Comparison of ENCODE assay signal across 1 cellular context in the genomic region with DNA sequence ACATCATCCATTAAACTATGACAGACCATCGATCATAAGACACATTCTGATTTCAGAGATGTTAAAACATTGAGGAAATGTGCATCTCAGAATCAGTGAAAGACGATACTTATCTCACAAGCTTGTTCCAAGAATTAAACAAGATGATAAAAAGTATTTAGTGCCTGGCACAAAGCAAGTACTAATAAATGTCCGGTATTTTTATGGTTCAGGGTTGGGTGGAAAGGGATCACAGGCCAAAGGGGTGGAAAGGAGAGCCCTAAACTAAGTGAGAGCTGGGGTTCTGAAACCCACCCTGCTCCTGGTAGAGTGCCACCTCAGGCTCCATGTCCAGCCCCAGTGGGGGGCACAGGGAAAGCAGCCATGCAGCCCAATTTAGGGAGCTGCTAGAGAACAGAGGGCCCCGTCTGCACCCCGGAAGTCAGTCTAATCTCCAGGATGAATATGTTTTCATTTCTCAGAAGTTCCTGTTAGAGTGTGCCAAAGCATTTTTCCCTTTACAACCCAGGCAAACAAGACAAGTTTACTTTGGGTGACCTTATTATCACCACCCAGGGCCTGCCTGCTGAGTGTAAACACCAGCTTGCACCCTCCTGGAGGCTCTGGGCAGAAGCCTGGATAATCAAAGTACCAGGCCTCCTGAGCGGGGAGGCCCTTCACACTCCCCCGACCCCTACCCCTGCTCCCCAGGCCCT.
A peak's percentile ranks its signal among the peaks of the same experiment; 100 is the strongest.
TF ChIP-seq lines count a peak whose summit lies in the region.

No MANE protein-coding gene starts in this region.

TF ChIP-seq in HepG2, 621 proteins besides CTCF, POLR2A, EP300 and RAD21 (continued from another document and continues in another):
- TF ChIP-seq ZNF446 (CRISPR knock-in tag; IDR thresholded peaks at IDR 0.05) = no peak
- TF ChIP-seq ZNF558 (CRISPR knock-in tag; IDR thresholded peaks at IDR 0.05; ENCODE audit: borderline replicate concordance) = no peak
- 0 out of 2 replicates have a peak, but pooled peaks have one; percentile 63 for TF ChIP-seq NFKBIZ (CRISPR knock-in tag; IDR thresholded peaks at IDR 0.05)
- TF ChIP-seq MZF1 (CRISPR knock-in tag; IDR thresholded peaks at IDR 0.05; ENCODE audit: borderline replicate concordance) = no peak
- no peak for TF ChIP-seq SRSF9 (IDR thresholded peaks at IDR 0.05; ENCODE audit: borderline replicate concordance, insufficient read depth, low read depth, low read length, poor library complexity, severe bottlenecking)
- TF ChIP-seq PAWR (CRISPR knock-in tag; IDR thresholded peaks at IDR 0.05; ENCODE audit: borderline replicate concordance) = no peak
- TF ChIP-seq ZNF451 (CRISPR knock-in tag; IDR thresholded peaks at IDR 0.05) = no peak
- no peak for TF ChIP-seq SP1 (IDR thresholded peaks at IDR 0.05)
- TF ChIP-seq SP1 (CRISPR knock-in tag; IDR thresholded peaks at IDR 0.05) = no peak
- TF ChIP-seq GLI4 (CRISPR knock-in tag; IDR thresholded peaks at IDR 0.05; ENCODE audit: borderline replicate concordance) = no peak
- TF ChIP-seq, protein P1, sequence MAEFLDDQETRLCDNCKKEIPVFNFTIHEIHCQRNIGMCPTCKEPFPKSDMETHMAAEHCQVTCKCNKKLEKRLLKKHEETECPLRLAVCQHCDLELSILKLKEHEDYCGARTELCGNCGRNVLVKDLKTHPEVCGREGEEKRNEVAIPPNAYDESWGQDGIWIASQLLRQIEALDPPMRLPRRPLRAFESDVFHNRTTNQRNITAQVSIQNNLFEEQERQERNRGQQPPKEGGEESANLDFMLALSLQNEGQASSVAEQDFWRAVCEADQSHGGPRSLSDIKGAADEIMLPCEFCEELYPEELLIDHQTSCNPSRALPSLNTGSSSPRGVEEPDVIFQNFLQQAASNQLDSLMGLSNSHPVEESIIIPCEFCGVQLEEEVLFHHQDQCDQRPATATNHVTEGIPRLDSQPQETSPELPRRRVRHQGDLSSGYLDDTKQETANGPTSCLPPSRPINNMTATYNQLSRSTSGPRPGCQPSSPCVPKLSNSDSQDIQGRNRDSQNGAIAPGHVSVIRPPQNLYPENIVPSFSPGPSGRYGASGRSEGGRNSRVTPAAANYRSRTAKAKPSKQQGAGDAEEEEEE (CRISPR knock-in tag; IDR thresholded peaks at IDR 0.05; ENCODE audit: borderline replicate concordance) = no peak
- TF ChIP-seq, protein P2, sequence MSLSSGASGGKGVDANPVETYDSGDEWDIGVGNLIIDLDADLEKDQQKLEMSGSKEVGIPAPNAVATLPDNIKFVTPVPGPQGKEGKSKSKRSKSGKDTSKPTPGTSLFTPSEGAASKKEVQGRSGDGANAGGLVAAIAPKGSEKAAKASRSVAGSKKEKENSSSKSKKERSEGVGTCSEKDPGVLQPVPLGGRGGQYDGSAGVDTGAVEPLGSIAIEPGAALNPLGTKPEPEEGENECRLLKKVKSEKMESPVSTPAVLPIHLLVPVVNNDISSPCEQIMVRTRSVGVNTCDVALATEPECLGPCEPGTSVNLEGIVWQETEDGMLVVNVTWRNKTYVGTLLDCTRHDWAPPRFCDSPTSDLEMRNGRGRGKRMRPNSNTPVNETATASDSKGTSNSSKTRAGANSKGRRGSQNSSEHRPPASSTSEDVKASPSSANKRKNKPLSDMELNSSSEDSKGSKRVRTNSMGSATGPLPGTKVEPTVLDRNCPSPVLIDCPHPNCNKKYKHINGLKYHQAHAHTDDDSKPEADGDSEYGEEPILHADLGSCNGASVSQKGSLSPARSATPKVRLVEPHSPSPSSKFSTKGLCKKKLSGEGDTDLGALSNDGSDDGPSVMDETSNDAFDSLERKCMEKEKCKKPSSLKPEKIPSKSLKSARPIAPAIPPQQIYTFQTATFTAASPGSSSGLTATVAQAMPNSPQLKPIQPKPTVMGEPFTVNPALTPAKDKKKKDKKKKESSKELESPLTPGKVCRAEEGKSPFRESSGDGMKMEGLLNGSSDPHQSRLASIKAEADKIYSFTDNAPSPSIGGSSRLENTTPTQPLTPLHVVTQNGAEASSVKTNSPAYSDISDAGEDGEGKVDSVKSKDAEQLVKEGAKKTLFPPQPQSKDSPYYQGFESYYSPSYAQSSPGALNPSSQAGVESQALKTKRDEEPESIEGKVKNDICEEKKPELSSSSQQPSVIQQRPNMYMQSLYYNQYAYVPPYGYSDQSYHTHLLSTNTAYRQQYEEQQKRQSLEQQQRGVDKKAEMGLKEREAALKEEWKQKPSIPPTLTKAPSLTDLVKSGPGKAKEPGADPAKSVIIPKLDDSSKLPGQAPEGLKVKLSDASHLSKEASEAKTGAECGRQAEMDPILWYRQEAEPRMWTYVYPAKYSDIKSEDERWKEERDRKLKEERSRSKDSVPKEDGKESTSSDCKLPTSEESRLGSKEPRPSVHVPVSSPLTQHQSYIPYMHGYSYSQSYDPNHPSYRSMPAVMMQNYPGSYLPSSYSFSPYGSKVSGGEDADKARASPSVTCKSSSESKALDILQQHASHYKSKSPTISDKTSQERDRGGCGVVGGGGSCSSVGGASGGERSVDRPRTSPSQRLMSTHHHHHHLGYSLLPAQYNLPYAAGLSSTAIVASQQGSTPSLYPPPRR (CRISPR knock-in tag; IDR thresholded peaks at IDR 0.05; ENCODE audit: borderline replicate concordance) = peak; percentile 99
- TF ChIP-seq ZC3H13 (CRISPR knock-in tag; IDR thresholded peaks at IDR 0.05) = no peak
- no peak for TF ChIP-seq SUZ12 (IDR thresholded peaks at IDR 0.05; ENCODE audit: low read depth, low read length)
- TF ChIP-seq ZFP1 (CRISPR knock-in tag; IDR thresholded peaks at IDR 0.05) = no peak
- no peak for TF ChIP-seq ZNF672 (CRISPR knock-in tag; IDR thresholded peaks at IDR 0.05)
- TF ChIP-seq SP140L (CRISPR knock-in tag; IDR thresholded peaks at IDR 0.05; ENCODE audit: borderline replicate concordance) = no peak
- no peak for TF ChIP-seq ETV6 (CRISPR knock-in tag; conservative IDR thresholded peaks at IDR 0.05)
- TF ChIP-seq, protein P3, sequence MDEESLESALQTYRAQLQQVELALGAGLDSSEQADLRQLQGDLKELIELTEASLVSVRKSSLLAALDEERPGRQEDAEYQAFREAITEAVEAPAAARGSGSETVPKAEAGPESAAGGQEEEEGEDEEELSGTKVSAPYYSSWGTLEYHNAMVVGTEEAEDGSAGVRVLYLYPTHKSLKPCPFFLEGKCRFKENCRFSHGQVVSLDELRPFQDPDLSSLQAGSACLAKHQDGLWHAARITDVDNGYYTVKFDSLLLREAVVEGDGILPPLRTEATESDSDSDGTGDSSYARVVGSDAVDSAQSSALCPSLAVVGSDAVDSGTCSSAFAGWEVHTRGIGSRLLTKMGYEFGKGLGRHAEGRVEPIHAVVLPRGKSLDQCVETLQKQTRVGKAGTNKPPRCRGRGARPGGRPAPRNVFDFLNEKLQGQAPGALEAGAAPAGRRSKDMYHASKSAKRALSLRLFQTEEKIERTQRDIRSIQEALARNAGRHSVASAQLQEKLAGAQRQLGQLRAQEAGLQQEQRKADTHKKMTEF (CRISPR knock-in tag; IDR thresholded peaks at IDR 0.05) = peak; percentile 77; the same call in 1 of the 2 replicates
- TF ChIP-seq TCF7 (IDR thresholded peaks at IDR 0.05; ENCODE audit: low read depth) = peak; percentile 89
- TF ChIP-seq ZNF891 (CRISPR knock-in tag; IDR thresholded peaks at IDR 0.05) = no peak
- TF ChIP-seq, protein P4, sequence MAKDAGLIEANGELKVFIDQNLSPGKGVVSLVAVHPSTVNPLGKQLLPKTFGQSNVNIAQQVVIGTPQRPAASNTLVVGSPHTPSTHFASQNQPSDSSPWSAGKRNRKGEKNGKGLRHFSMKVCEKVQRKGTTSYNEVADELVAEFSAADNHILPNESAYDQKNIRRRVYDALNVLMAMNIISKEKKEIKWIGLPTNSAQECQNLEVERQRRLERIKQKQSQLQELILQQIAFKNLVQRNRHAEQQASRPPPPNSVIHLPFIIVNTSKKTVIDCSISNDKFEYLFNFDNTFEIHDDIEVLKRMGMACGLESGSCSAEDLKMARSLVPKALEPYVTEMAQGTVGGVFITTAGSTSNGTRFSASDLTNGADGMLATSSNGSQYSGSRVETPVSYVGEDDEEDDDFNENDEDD (CRISPR knock-in tag; IDR thresholded peaks at IDR 0.05; ENCODE audit: borderline replicate concordance) = no peak
- no peak for TF ChIP-seq TAF1 (CRISPR knock-in tag; IDR thresholded peaks at IDR 0.05)
- peak; percentile 92 for TF ChIP-seq HDAC2 (CRISPR knock-in tag; IDR thresholded peaks at IDR 0.05)
- TF ChIP-seq, protein P5, sequence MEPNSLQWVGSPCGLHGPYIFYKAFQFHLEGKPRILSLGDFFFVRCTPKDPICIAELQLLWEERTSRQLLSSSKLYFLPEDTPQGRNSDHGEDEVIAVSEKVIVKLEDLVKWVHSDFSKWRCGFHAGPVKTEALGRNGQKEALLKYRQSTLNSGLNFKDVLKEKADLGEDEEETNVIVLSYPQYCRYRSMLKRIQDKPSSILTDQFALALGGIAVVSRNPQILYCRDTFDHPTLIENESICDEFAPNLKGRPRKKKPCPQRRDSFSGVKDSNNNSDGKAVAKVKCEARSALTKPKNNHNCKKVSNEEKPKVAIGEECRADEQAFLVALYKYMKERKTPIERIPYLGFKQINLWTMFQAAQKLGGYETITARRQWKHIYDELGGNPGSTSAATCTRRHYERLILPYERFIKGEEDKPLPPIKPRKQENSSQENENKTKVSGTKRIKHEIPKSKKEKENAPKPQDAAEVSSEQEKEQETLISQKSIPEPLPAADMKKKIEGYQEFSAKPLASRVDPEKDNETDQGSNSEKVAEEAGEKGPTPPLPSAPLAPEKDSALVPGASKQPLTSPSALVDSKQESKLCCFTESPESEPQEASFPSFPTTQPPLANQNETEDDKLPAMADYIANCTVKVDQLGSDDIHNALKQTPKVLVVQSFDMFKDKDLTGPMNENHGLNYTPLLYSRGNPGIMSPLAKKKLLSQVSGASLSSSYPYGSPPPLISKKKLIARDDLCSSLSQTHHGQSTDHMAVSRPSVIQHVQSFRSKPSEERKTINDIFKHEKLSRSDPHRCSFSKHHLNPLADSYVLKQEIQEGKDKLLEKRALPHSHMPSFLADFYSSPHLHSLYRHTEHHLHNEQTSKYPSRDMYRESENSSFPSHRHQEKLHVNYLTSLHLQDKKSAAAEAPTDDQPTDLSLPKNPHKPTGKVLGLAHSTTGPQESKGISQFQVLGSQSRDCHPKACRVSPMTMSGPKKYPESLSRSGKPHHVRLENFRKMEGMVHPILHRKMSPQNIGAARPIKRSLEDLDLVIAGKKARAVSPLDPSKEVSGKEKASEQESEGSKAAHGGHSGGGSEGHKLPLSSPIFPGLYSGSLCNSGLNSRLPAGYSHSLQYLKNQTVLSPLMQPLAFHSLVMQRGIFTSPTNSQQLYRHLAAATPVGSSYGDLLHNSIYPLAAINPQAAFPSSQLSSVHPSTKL (CRISPR knock-in tag; IDR thresholded peaks at IDR 0.05) = peak; percentile 94
- TF ChIP-seq ZNF549 (CRISPR knock-in tag; IDR thresholded peaks at IDR 0.05) = no peak
- peak; percentile 74 for TF ChIP-seq FOSL2 (CRISPR knock-in tag; IDR thresholded peaks at IDR 0.05)
- no peak for TF ChIP-seq POLR2AphosphoS2 (IDR thresholded peaks at IDR 0.05; ENCODE audit: low read depth, low read length)
- TF ChIP-seq, protein P6, sequence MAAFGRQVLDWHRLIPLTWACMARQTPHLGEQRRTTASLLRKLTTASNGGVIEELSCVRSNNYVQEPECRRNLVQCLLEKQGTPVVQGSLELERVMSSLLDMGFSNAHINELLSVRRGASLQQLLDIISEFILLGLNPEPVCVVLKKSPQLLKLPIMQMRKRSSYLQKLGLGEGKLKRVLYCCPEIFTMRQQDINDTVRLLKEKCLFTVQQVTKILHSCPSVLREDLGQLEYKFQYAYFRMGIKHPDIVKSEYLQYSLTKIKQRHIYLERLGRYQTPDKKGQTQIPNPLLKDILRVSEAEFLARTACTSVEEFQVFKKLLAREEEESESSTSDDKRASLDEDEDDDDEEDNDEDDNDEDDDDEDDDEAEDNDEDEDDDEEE (CRISPR knock-in tag; IDR thresholded peaks at IDR 0.05) = no peak
- TF ChIP-seq, protein P7, sequence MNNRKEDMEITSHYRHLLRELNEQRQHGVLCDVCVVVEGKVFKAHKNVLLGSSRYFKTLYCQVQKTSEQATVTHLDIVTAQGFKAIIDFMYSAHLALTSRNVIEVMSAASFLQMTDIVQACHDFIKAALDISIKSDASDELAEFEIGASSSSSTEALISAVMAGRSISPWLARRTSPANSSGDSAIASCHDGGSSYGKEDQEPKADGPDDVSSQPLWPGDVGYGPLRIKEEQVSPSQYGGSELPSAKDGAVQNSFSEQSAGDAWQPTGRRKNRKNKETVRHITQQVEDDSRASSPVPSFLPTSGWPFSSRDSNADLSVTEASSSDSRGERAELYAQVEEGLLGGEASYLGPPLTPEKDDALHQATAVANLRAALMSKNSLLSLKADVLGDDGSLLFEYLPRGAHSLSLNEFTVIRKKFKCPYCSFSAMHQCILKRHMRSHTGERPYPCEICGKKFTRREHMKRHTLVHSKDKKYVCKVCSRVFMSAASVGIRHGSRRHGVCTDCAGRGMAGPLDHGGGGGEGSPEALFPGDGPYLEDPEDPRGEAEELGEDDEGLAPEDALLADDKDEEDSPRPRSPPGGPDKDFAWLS (CRISPR knock-in tag; IDR thresholded peaks at IDR 0.05; ENCODE audit: borderline replicate concordance) = no peak
- TF ChIP-seq, protein P8, sequence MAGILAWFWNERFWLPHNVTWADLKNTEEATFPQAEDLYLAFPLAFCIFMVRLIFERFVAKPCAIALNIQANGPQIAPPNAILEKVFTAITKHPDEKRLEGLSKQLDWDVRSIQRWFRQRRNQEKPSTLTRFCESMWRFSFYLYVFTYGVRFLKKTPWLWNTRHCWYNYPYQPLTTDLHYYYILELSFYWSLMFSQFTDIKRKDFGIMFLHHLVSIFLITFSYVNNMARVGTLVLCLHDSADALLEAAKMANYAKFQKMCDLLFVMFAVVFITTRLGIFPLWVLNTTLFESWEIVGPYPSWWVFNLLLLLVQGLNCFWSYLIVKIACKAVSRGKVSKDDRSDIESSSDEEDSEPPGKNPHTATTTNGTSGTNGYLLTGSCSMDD (CRISPR knock-in tag; IDR thresholded peaks at IDR 0.05) = no peak
- TF ChIP-seq GATAD1 (CRISPR knock-in tag; IDR thresholded peaks at IDR 0.05) = peak; percentile 60; the same call in 1 of the 2 replicates
- no peak for TF ChIP-seq ZNF839 (CRISPR knock-in tag; IDR thresholded peaks at IDR 0.05; ENCODE audit: borderline replicate concordance)
- TF ChIP-seq IKZF4 (CRISPR knock-in tag; IDR thresholded peaks at IDR 0.05; ENCODE audit: borderline replicate concordance, low read depth, not compliant biosample characterization) = no peak
